In genomic region chr3:133747907-133748639, GRCh38 we compare ENCODE assay signal across 22 cellular contexts.
"Had no signal": no experiment of that assay in that cellular context is flagged by ENCODE, and none has a peak within 500 bp of the region (broad histone marks: within the 10 kb centered on the region; RNA-seq: fewer than 3 reads in every experiment).

No MANE protein-coding gene starts in this region.

- H3K36me3 Mint-ChIP-seq: activated naive CD4-positive, alpha-beta T cell treated with anti-CD3 and anti-CD28 coated beads, Interleukin-2, amount 50 U/mL, for 24 hours; naive thymus-derived CD4-positive, alpha-beta T cell; neural progenitor cell had no signal

- H3K27ac Mint-ChIP-seq: activated B cell treated with CpG ODN at 0.5 μM for 24 hours; activated CD4-positive, alpha-beta T cell treated with anti-CD3 and anti-CD28 coated beads, Interleukin-2, amount 10 ng/mL, durations not matched to agents 7 days and 5 days; activated naive CD4-positive, alpha-beta T cell treated with anti-CD3 and anti-CD28 coated beads, Interleukin-2, amount 50 U/mL, for 24 hours; activated T-cell treated with anti-CD3 and anti-CD28 coated beads, Interleukin-2, amount 50 U/mL, for 72 hours; naive thymus-derived CD4-positive, alpha-beta T cell; neural progenitor cell; T-helper 1 cell treated with Interleukin-12 subunit alpha and Interleukin-12 subunit beta and Interleukin-4 antibody, amounts not matched to agents 30 μg/mL and 1 μg/mL, for 36 hours had no signal

- H3K9me3 ChIP-seq: gastrocnemius medialis, heart right ventricle, left ventricle myocardium inferior, psoas muscle had no signal

- H3K27ac ChIP-seq: gastrocnemius medialis, heart right ventricle, left ventricle myocardium inferior, neural progenitor cell, psoas muscle had no signal

- H3K4me3 ChIP-seq: gastrocnemius medialis, heart right ventricle, left ventricle myocardium inferior, neural progenitor cell, psoas muscle had no signal

- H3K4me1 Mint-ChIP-seq: activated B cell treated with CpG ODN at 0.5 μM for 24 hours; activated CD4-positive, alpha-beta T cell treated with anti-CD3 and anti-CD28 coated beads, Interleukin-2, amount 10 ng/mL, durations not matched to agents 7 days and 5 days; central memory CD8-positive, alpha-beta T cell had no signal

- DNase-seq: activated B cell treated with CpG ODN at 0.5 μM for 24 hours; activated CD4-positive, alpha-beta T cell treated with anti-CD3 and anti-CD28 coated beads, Interleukin-2, amount 10 ng/mL, durations not matched to agents 7 days and 5 days; activated gamma-delta T cell; activated T-cell treated with anti-CD3 and anti-CD28 coated beads, Interleukin-2, amount 50 U/mL, for 72 hours; amniotic stem cell; cortex of kidney; effector CD4-positive, alpha-beta T cell; gastrocnemius medialis; heart right ventricle; left ventricle myocardium inferior; mesenchymal stem cell; naive thymus-derived CD4-positive, alpha-beta T cell; psoas muscle; right cardiac atrium; small intestine; stimulated activated CD4-positive, alpha-beta T cell treated with anti-CD3 and anti-CD28 coated beads, Interleukin-15, amount 100 ng/mL, for 24 hours; stimulated activated CD4-positive, alpha-beta T cell treated with anti-CD3 and anti-CD28 coated beads, Interleukin-4, amount 100 ng/mL, for 1 hour; stimulated activated naive CD8-positive, alpha-beta T cell treated with anti-CD3 and anti-CD28 coated beads, Interleukin-15, amount 100 ng/mL, for 72 hours had no signal

- H3K9ac ChIP-seq: neural progenitor cell had no signal

- H3K4me1 ChIP-seq: gastrocnemius medialis, neural progenitor cell, psoas muscle had no signal

- FAIRE-seq: small intestine had no signal

- H3K9me3 Mint-ChIP-seq: activated B cell treated with CpG ODN at 0.5 μM for 24 hours; activated CD4-positive, alpha-beta T cell treated with anti-CD3 and anti-CD28 coated beads, Interleukin-2, amount 10 ng/mL, durations not matched to agents 7 days and 5 days; activated naive CD4-positive, alpha-beta T cell treated with anti-CD3 and anti-CD28 coated beads, Interleukin-2, amount 50 U/mL, for 24 hours; activated T-cell treated with anti-CD3 and anti-CD28 coated beads, Interleukin-2, amount 50 U/mL, for 72 hours; central memory CD8-positive, alpha-beta T cell; neural progenitor cell; stimulated activated naive CD8-positive, alpha-beta T cell treated with anti-CD3 and anti-CD28 coated beads, Interleukin-15, amount 100 ng/mL, for 72 hours; T-helper 1 cell treated with Interleukin-12 subunit alpha and Interleukin-12 subunit beta and Interleukin-4 antibody, amounts not matched to agents 30 μg/mL and 1 μg/mL, for 36 hours had no signal

- H3K4me3 Mint-ChIP-seq: activated B cell treated with CpG ODN at 0.5 μM for 24 hours; activated CD4-positive, alpha-beta T cell treated with anti-CD3 and anti-CD28 coated beads, Interleukin-2, amount 10 ng/mL, durations not matched to agents 7 days and 5 days; activated naive CD4-positive, alpha-beta T cell treated with anti-CD3 and anti-CD28 coated beads, Interleukin-2, amount 50 U/mL, for 24 hours; activated T-cell treated with anti-CD3 and anti-CD28 coated beads, Interleukin-2, amount 50 U/mL, for 72 hours; central memory CD8-positive, alpha-beta T cell; naive thymus-derived CD4-positive, alpha-beta T cell; neural progenitor cell; stimulated activated naive CD8-positive, alpha-beta T cell treated with anti-CD3 and anti-CD28 coated beads, Interleukin-15, amount 100 ng/mL, for 72 hours; T-helper 1 cell treated with Interleukin-12 subunit alpha and Interleukin-12 subunit beta and Interleukin-4 antibody, amounts not matched to agents 30 μg/mL and 1 μg/mL, for 36 hours had no signal

- ATAC-seq: activated T-cell treated with anti-CD3 and anti-CD28 coated beads, Interleukin-2, amount 50 U/mL, for 72 hours; gastrocnemius medialis; heart right ventricle; naive thymus-derived CD4-positive, alpha-beta T cell; psoas muscle; right cardiac atrium; stimulated activated naive CD8-positive, alpha-beta T cell treated with anti-CD3 and anti-CD28 coated beads, Interleukin-15, amount 100 ng/mL, for 72 hours had no signal

- H3K27me3 ChIP-seq: neural progenitor cell had no signal

- H3K36me3 ChIP-seq: gastrocnemius medialis, heart right ventricle, left ventricle myocardium inferior, neural progenitor cell had no signal
